8 cellular contexts compared by ENCODE assay signal in the genomic region with DNA sequence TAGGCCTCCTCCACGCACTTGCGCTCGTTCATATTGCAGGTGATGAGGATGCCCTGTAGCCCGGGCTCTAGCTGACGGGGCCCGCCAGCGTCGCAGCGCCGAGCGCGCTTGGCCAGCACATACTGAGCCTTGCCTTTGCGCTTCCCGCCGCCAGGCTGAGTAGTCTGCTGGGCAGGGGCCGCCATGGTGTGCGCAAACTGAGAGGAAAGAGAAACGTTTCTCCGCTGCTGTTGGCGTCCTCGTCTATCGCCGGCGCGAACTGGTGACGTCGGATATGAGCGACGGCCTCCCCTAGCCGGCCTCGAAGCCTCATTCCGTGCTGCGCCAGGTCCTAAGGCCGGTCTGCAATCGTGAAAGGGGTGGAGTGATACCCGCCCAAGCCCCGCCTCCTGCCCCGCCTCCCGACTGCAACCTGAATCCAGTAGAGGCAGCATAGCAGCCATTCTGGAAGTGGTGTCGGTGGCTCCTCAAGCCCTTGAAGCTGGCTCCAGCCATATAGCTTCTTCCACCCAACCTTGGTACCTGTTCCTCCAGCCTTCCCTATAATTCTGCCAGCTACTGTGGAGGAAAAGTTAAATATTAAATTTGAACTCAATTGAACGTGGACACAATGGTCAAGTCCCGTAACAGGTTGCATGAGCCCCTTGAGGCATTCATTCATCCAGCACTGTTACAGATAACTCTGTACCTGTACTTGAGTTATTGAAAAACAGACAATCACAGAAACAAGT.
A peak's percentile ranks its signal among the peaks of the same experiment; 100 is the strongest.
DNase-seq lines count a peak whose midpoint lies in the region; ATAC-seq and TF ChIP-seq lines count a peak whose summit lies in the region.

A gene with protein sequence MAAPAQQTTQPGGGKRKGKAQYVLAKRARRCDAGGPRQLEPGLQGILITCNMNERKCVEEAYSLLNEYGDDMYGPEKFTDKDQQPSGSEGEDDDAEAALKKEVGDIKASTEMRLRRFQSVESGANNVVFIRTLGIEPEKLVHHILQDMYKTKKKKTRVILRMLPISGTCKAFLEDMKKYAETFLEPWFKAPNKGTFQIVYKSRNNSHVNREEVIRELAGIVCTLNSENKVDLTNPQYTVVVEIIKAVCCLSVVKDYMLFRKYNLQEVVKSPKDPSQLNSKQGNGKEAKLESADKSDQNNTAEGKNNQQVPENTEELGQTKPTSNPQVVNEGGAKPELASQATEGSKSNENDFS (minus strand): TSS at position 264 of the 731 bp plus-strand sequence. CDS start 79 bp downstream, at position 185.

- H3K27me3 ChIP-seq in iPS-20b (ENCODE audit: insufficient read depth, low read length) = no peaks in the 10 kb centered on the region

- ATAC-seq in GM18870 (IDR thresholded peaks at IDR 0.05; ENCODE audit: unreplicated experiment) (peak; percentile 44), HG03108 (IDR thresholded peaks at IDR 0.05; ENCODE audit: unreplicated experiment) (peak; percentile 84)

- POLR2A ChIA-PET in AG04449 (lab: Yijun Ruan, JAX) = no interaction called here

- H3K27ac ChIP-seq in VCaP (peak within 1 kb of the TSS; percentile 83), iPS-20b (ENCODE audit: low read length) (peak within 1 kb of the TSS; percentile 53), skin epidermis (peak within 1 kb of the TSS; percentile 89 to 98 (median 95))

- TF ChIP-seq CTCF in AG04449 (IDR thresholded peaks at IDR 0.05; ENCODE audit: insufficient read depth, low read length, missing control alignments) (peak; percentile 12), VCaP (conservative IDR thresholded peaks at IDR 0.05) (0 out of 2 replicates have a peak, but pooled peaks have one; percentile 20)

- H3K4me3 ChIP-seq in AG04449 (ENCODE audit: low read depth, low read length) (peak within 1 kb of the TSS; percentile 100), iPS-20b (ENCODE audit: low read length) (peak within 1 kb of the TSS; percentile 99), skin epidermis (peak within 1 kb of the TSS; percentile 65 to 100 (median 98))

- CTCF ChIA-PET in AG04449 (lab: Yijun Ruan, JAX) = no interaction called here

- in situ Hi-C loops in T47D (cut with HindIII; ENCODE audit: low pct_unique_long_range_greater_than_20kb, low sequenced_read_pairs) = no loop called here

- H3K9ac ChIP-seq in iPS-20b (ENCODE audit: low read depth, low read length) = peak within 1 kb of the TSS; percentile 93

- peaks cover 24% of the 10 kb centered on the region for H3K36me3 ChIP-seq in iPS-20b (ENCODE audit: insufficient read depth, low read depth, low read length)

- H3K9me3 ChIP-seq in iPS-20b (ENCODE audit: insufficient read depth, low read depth, low read length) = no peaks in the 10 kb centered on the region; the same call in 1 of the 2 replicates

- no peaks in the 10 kb centered on the region for H3K4me1 ChIP-seq in iPS-20b (ENCODE audit: insufficient read depth, low read length)

- DNase-seq in AG04449 (ENCODE audit: low read depth, low spot score) (peak; percentile 53), NCI-H2196 (lab: John Stamatoyannopoulos, UW; ENCODE audit: unreplicated experiment) (peak; percentile 94), T47D (ENCODE audit: low read depth in 1 of 2, low spot score in 1 of 2) (peak; percentile 89 to 97)

Comparison
In these comparisons a context has a peak if more than half of its experiments do, and no peak if none do; other contexts are left out.
1. Peak in every context shown above with its lines: DNase-seq, ATAC-seq, H3K4me3 ChIP-seq and H3K27ac ChIP-seq.